In genomic region chr5:108481355-108481931, GRCh38 we compare ENCODE assay signal across 8 cellular contexts.
DNase-seq lines count a peak whose midpoint lies in the region; ATAC-seq and TF ChIP-seq lines count a peak whose summit lies in the region.

No MANE protein-coding gene starts in this region.

- TF ChIP-seq CTCF in dorsolateral prefrontal cortex (IDR thresholded peaks at IDR 0.05 in 54 of 56, conservative IDR thresholded peaks at IDR 0.05 in 2 of 56; ENCODE audit: low read depth in 1 of 56, partially characterized antibody in 56 of 56): peak; percentile 20 to 73 (median 49)

- H3K4me3 ChIP-seq in dorsolateral prefrontal cortex: peak overlapping the region in 20 of 59 donors; percentile 0 to 52 (median 23)

- H3K27me3 ChIP-seq in dorsolateral prefrontal cortex: no peaks in the 10 kb centered on the region

- ATAC-seq in GM21515 (IDR thresholded peaks at IDR 0.05; ENCODE audit: unreplicated experiment) (peak; percentile 66), GM21619 (IDR thresholded peaks at IDR 0.05; ENCODE audit: unreplicated experiment) (no peak), left cardiac atrium (no peak)

- peak; percentile 45 for DNase-seq in D341Med (ENCODE audit: low spot score)
- peak; percentile 55 for DNase-seq in NCI-H2227 (lab: John Stamatoyannopoulos, UW; ENCODE audit: unreplicated experiment)
- DNase-seq in dorsolateral prefrontal cortex: peak in 1 of 10 donors; percentile 4
- DNase-seq in pons (ENCODE audit: low spot score): peak; percentile 50
- no peak for DNase-seq in activated gamma-delta T cell (lab: John Stamatoyannopoulos, UW)
- no peak for DNase-seq in left cardiac atrium

- intact Hi-C loops in dorsolateral prefrontal cortex (cut with DNase I) (no loop called here), left cardiac atrium (cut with DNase I) (no loop called here)

- no peak overlapping the region for H3K27ac ChIP-seq in dorsolateral prefrontal cortex

Comparison
In these comparisons a context has a peak if more than half of its experiments do, and no peak if none do; other contexts are left out.
1. DNase-seq: peak in D341Med (single experiment), NCI-H2227 (single experiment) and pons (single experiment); none in activated gamma-delta T cell (single experiment) and left cardiac atrium (single experiment).